Comparison of ENCODE assay signal across 20 cellular contexts in genomic region chr3:73680696-73681095, GRCh38. TPM values are rescaled to one million over a fixed set of nuclear protein-coding genes. Genes with fewer than 3 reads are reported as not detected.
DNase-seq lines count a peak whose midpoint lies in the region; ATAC-seq and TF ChIP-seq lines count a peak whose summit lies in the region.
"Had no signal": no experiment of that assay in that cellular context is flagged by ENCODE, and none has a peak within 500 bp of the region (broad histone marks: within the 10 kb centered on the region; RNA-seq: fewer than 3 reads in every experiment).

No MANE protein-coding gene starts in this region.

- H3K27me3 Mint-ChIP-seq in CD8-positive, alpha-beta T cell (ENCODE audit: low read depth), result no peaks in the 10 kb centered on the region

- no peaks in the 10 kb centered on the region for H3K4me1 Mint-ChIP-seq in stimulated activated effector memory CD8-positive, alpha-beta T cell treated with anti-CD3 and anti-CD28 coated beads, Interleukin-12 subunit alpha, Interleukin-12 subunit beta, amount 100 ng/mL, for 72 hours
- no peaks in the 10 kb centered on the region for H3K4me1 Mint-ChIP-seq in CD8-positive, alpha-beta T cell (ENCODE audit: low read depth)

- POLR2A ChIA-PET in CD8-positive, alpha-beta T cell (lab: Charles Lee), result no interaction called here

- peaks cover 11% of the 10 kb centered on the region for H3K9me3 Mint-ChIP-seq in stimulated activated effector memory CD8-positive, alpha-beta T cell treated with anti-CD3 and anti-CD28 coated beads, Interleukin-12 subunit alpha, Interleukin-12 subunit beta, amount 100 ng/mL, for 72 hours
- no peaks in the 10 kb centered on the region for H3K9me3 Mint-ChIP-seq in CD8-positive, alpha-beta T cell
- H3K9me3 Mint-ChIP-seq: HFFc6 had no signal

- H3K9me3 ChIP-seq in CD8-positive, alpha-beta T cell (ENCODE audit: low read length), result no peaks in the 10 kb centered on the region
- H3K9me3 ChIP-seq: A549, Peyer's patch had no signal

- H3K4me3 Mint-ChIP-seq in stimulated activated effector memory CD8-positive, alpha-beta T cell treated with anti-CD3 and anti-CD28 coated beads, Interleukin-12 subunit alpha, Interleukin-12 subunit beta, amount 100 ng/mL, for 72 hours, result no peak overlapping the region
- H3K4me3 Mint-ChIP-seq in CD8-positive, alpha-beta T cell, result no peak overlapping the region

- H3K36me3 ChIP-seq in ACC112 (ENCODE audit: insufficient read depth, low read length), result no peaks in the 10 kb centered on the region
- H3K36me3 ChIP-seq in CD8-positive, alpha-beta T cell (ENCODE audit: insufficient read depth, low read length), result no peaks in the 10 kb centered on the region
- H3K36me3 ChIP-seq: Peyer's patch had no signal

- ATAC-seq in stimulated activated effector memory CD8-positive, alpha-beta T cell treated with anti-CD3 and anti-CD28 coated beads, Interleukin-12 subunit alpha, Interleukin-12 subunit beta, amount 100 ng/mL, for 72 hours, result no peak
- ATAC-seq in HG03520 (IDR thresholded peaks at IDR 0.05; ENCODE audit: unreplicated experiment) (no peak), GM19035 (IDR thresholded peaks at IDR 0.05; ENCODE audit: unreplicated experiment) (no peak)
- no peak for ATAC-seq in CD8-positive, alpha-beta T cell
- ATAC-seq: A549, Right ventricle myocardium inferior had no signal

- no peaks in the 10 kb centered on the region for H3K27me3 ChIP-seq in ACC112 (ENCODE audit: insufficient read depth, low read length)
- H3K27me3 ChIP-seq in CD8-positive, alpha-beta T cell (ENCODE audit: insufficient read depth, low read length), result no peaks in the 10 kb centered on the region
- H3K27me3 ChIP-seq: Peyer's patch had no signal

- peak overlapping the region; percentile 41; the same call in 1 of the 2 replicates for H3K27ac ChIP-seq in ACC112 (ENCODE audit: low read depth, low read length)
- no peak overlapping the region for H3K27ac ChIP-seq in CD8-positive, alpha-beta T cell (ENCODE audit: low read depth, low read length)
- H3K27ac ChIP-seq: A549, KMS-11, Peyer's patch, SK-N-MC had no signal

- intact Hi-C loops in CD8-positive, alpha-beta T cell (cut with DNase I, micrococcal nuclease), result no loop called here

- no peak overlapping the region for H3K27ac Mint-ChIP-seq in stimulated activated effector memory CD8-positive, alpha-beta T cell treated with anti-CD3 and anti-CD28 coated beads, Interleukin-12 subunit alpha, Interleukin-12 subunit beta, amount 100 ng/mL, for 72 hours
- no peak overlapping the region for H3K27ac Mint-ChIP-seq in CD8-positive, alpha-beta T cell

- H3K79me2 ChIP-seq in ACC112 (ENCODE audit: control insufficient read depth, insufficient read depth, low read length, unreplicated experiment), result no peaks in the 10 kb centered on the region

- DNase-seq in SK-N-DZ (ENCODE audit: low spot score), result peak; percentile 51
- DNase-seq in dedifferentiated amniotic fluid mesenchymal stem cell (ENCODE audit: extremely low spot score), result peak; percentile 50
- peak; percentile 53 for DNase-seq in left kidney (ENCODE audit: low read depth, low spot score)
- no peak for DNase-seq in stimulated activated effector memory CD8-positive, alpha-beta T cell treated with anti-CD3 and anti-CD28 coated beads, Interleukin-12 subunit alpha, Interleukin-12 subunit beta, amount 100 ng/mL, for 72 hours (ENCODE audit: low spot score in 2 of 2)
- no peak for DNase-seq in CD8-positive, alpha-beta T cell
- DNase-seq: C1 segment of cervical spinal cord, DMS153, HFFc6, NCI-H187 treated with DMSO at 0.1 percent for 48 hours, NCI-H2171, NCI-H748 treated with DMSO at 0.1 percent for 48 hours, Peyer's patch had no signal

- peak overlapping the region; percentile 52 for H2AFZ ChIP-seq in ACC112 (ENCODE audit: low read length, unreplicated experiment)

- no peak overlapping the region for H3K4me3 ChIP-seq in ACC112 (ENCODE audit: low read depth, low read length)
- no peak overlapping the region for H3K4me3 ChIP-seq in CD8-positive, alpha-beta T cell (ENCODE audit: low read depth, low read length)
- H3K4me3 ChIP-seq: A549, Peyer's patch, SK-N-MC had no signal

- H3K4me1 ChIP-seq in ACC112 (ENCODE audit: control insufficient read depth, insufficient read depth, low read length, unreplicated experiment), result peaks cover 10% of the 10 kb centered on the region
- no peaks in the 10 kb centered on the region for H3K4me1 ChIP-seq in CD8-positive, alpha-beta T cell (ENCODE audit: insufficient read depth, low read length)
- H3K4me1 ChIP-seq: A549, Peyer's patch had no signal

- H3K36me3 Mint-ChIP-seq in stimulated activated effector memory CD8-positive, alpha-beta T cell treated with anti-CD3 and anti-CD28 coated beads, Interleukin-12 subunit alpha, Interleukin-12 subunit beta, amount 100 ng/mL, for 72 hours, result no peaks in the 10 kb centered on the region
- no peaks in the 10 kb centered on the region for H3K36me3 Mint-ChIP-seq in CD8-positive, alpha-beta T cell

- no peak for TF ChIP-seq CTCF in CD8-positive, alpha-beta T cell (IDR thresholded peaks at IDR 0.05)

- CTCF ChIA-PET in CD8-positive, alpha-beta T cell (lab: Charles Lee), result no interaction called here

RNA-seq across cellular contexts. Expression of gene PDZRN3, which starts 56.0 kb away (rescaled TPM):
- 25.8 and 27.9 TPM in 2 replicates for polyA plus RNA-seq in SK-N-DZ (2014; cell fraction: cytosol; rRNA removed)
- 21.0 and 45.2 TPM in 2 replicates for polyA plus RNA-seq in SK-N-DZ (2014; cell fraction: nucleus; rRNA removed)
- total RNA-seq in CD8-positive, alpha-beta T cell, result not detected
- total RNA-seq: MCF 10A had no signal
- polyA plus RNA-seq: A549 had no signal

Comparison
In these comparisons a context has a peak if more than half of its experiments do, and no peak if none do; other contexts are left out.
1. DNase-seq: peak in SK-N-DZ (single experiment), dedifferentiated amniotic fluid mesenchymal stem cell (single experiment) and left kidney (single experiment); none in stimulated activated effector memory CD8-positive, alpha-beta T cell treated with anti-CD3 and anti-CD28 coated beads, Interleukin-12 subunit alpha, Interleukin-12 subunit beta, amount 100 ng/mL, for 72 hours (0 of 2) and CD8-positive, alpha-beta T cell (0 of 7).